11 cellular contexts compared by ENCODE assay signal in the genomic region with DNA sequence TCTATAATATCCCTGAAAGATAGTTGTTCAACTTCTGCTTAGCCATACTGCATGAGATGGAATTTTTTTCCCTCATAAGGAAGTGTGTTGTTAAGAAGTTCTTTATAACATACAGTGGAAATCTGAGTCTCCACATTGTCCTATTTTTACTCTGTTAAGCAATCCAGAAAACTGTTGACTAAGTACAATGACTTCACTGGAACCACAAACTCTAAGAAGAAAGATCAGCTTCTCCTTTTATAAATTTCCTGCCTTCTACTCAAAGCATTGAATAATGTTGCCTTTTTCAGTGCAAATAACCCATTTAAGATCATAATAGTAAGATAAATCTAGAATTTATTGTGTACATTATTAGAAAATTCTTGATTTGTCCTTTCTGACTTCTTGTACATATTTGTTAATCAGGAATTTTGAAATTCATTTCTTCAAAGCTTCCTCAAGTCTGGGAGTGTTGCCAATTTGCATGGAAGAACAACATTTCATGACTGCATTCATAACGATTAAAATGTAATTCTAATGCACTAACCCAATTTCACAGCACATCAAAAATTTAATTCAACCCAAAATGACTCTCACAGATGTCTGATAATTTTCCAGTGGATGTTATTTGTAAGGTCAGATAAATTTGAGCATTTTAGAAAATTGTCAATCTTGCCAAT. TPM values are rescaled to one million over a fixed set of nuclear protein-coding genes. Genes with fewer than 3 reads are reported as not detected.
DNase-seq lines count a peak whose midpoint lies in the region; ATAC-seq and TF ChIP-seq lines count a peak whose summit lies in the region.
"Had no signal": no experiment of that assay in that cellular context is flagged by ENCODE, and none has a peak within 500 bp of the region (broad histone marks: within the 10 kb centered on the region; RNA-seq: fewer than 3 reads in every experiment).

No MANE protein-coding gene starts in this region.

- H3K27ac ChIP-seq in right atrium auricular region (peak overlapping the region in 1 of 2 donors; percentile 43), upper lobe of right lung (no peak overlapping the region)
- H3K27ac ChIP-seq: SJCRH30 had no signal

- TF ChIP-seq CTCF in right atrium auricular region (IDR thresholded peaks at IDR 0.05): no peak
- no peak for TF ChIP-seq CTCF in upper lobe of right lung (IDR thresholded peaks at IDR 0.05)

- H3K4me1 ChIP-seq in right atrium auricular region (no peaks in the 10 kb centered on the region), upper lobe of right lung (no peaks in the 10 kb centered on the region)
- H3K4me1 ChIP-seq: SJCRH30 had no signal

- intact Hi-C loops in Right ventricle myocardium inferior (cut with DNase I) (no loop called here), upper lobe of right lung (cut with DNase I) (no loop called here)

- peak; percentile 48 for ATAC-seq in Right ventricle myocardium inferior
- peak; percentile 74 for ATAC-seq in upper lobe of right lung
- no peak for ATAC-seq in HG03196 (IDR thresholded peaks at IDR 0.05; ENCODE audit: unreplicated experiment)

- H3K4me3 ChIP-seq in right atrium auricular region (no peak overlapping the region), upper lobe of right lung (no peak overlapping the region)
- H3K4me3 ChIP-seq: SJCRH30 had no signal

- DNase-seq in Right ventricle myocardium inferior (ENCODE audit: missing footprints) (no peak), right atrium auricular region (ENCODE audit: low spot score) (no peak), astrocyte of the hippocampus (ENCODE audit: low read depth, low spot score) (peak; percentile 50), iris pigment epithelial cell (ENCODE audit: low read depth) (peak; percentile 76), upper lobe of right lung (no peak), retina (no peak), activated T-cell treated with anti-CD3 and anti-CD28 coated beads for 4 hours (no peak)
- DNase-seq: NCI-H2081 treated with DMSO at 0.1 percent for 48 hours, posterior cingulate gyrus, SJCRH30 had no signal

- H3K27me3 ChIP-seq in right atrium auricular region (no peaks in the 10 kb centered on the region), upper lobe of right lung (no peaks in the 10 kb centered on the region)
- H3K27me3 ChIP-seq: SJCRH30 had no signal

- H3K36me3 ChIP-seq in right atrium auricular region (no peaks in the 10 kb centered on the region), upper lobe of right lung (no peaks in the 10 kb centered on the region)
- H3K36me3 ChIP-seq: SJCRH30 had no signal

- H3K9me3 ChIP-seq in right atrium auricular region: peaks cover 0 to under 1% of the 10 kb centered on the region in 2 donors
- H3K9me3 ChIP-seq in upper lobe of right lung: no peaks in the 10 kb centered on the region
- H3K9me3 ChIP-seq: SJCRH30 had no signal

RNA-seq across cellular contexts. Expression of gene ANKEF1, which starts 45.6 kb away (rescaled TPM):
- total RNA-seq in Right ventricle myocardium inferior: 1.1 TPM
- 1 to 10 TPM; 1.1 to 2.6 TPM for total RNA-seq in right atrium auricular region
- 4.0 TPM for total RNA-seq in upper lobe of right lung
- total RNA-seq: SJCRH30 had no signal

Comparison
In these comparisons a context has a peak if more than half of its experiments do, and no peak if none do; other contexts are left out.
1. DNase-seq: peak in astrocyte of the hippocampus (single experiment) and iris pigment epithelial cell (single experiment); none in Right ventricle myocardium inferior (single experiment), right atrium auricular region (single experiment), upper lobe of right lung (single experiment), retina (single experiment) and activated T-cell treated with anti-CD3 and anti-CD28 coated beads for 4 hours (single experiment).